Comparison of ENCODE assay signal across 30 cellular contexts in genomic region chr3:14772533-14773138, GRCh38. TPM values are rescaled to one million over a fixed set of nuclear protein-coding genes. Genes with fewer than 3 reads are reported as not detected.
A peak's percentile ranks its signal among the peaks of the same experiment; 100 is the strongest.
DNase-seq lines count a peak whose midpoint lies in the region; ATAC-seq, FAIRE-seq and TF ChIP-seq lines count a peak whose summit lies in the region.
"Had no signal": no experiment of that assay in that cellular context is flagged by ENCODE, and none has a peak within 500 bp of the region (broad histone marks: within the 10 kb centered on the region; RNA-seq: fewer than 3 reads in every experiment).

No MANE protein-coding gene starts in this region.

- no peak overlapping the region for H3K4me3 Mint-ChIP-seq in activated CD8-positive, alpha-beta T cell treated with anti-CD3 and anti-CD28 coated beads, Interleukin-2, amount 10 ng/mL, durations not matched to agents 7 days and 5 days
- no peak overlapping the region for H3K4me3 Mint-ChIP-seq in activated CD8-positive, alpha-beta T cell treated with anti-CD3 and anti-CD28 coated beads for 36 hours
- H3K4me3 Mint-ChIP-seq: CD4-positive, alpha-beta memory T cell; naive thymus-derived CD4-positive, alpha-beta T cell; T-helper 17 cell had no signal

- H3K9me3 ChIP-seq in OCI-LY1 (ENCODE audit: low read length): no peaks in the 10 kb centered on the region
- H3K9me3 ChIP-seq in testis: no peaks in the 10 kb centered on the region
- no peaks in the 10 kb centered on the region for H3K9me3 ChIP-seq in mucosa of descending colon
- H3K9me3 ChIP-seq: heart left ventricle, ovary, upper lobe of left lung had no signal

- H3K4me2 ChIP-seq in OCI-LY1 (ENCODE audit: low read length): no peak overlapping the region

- H3K4me1 Mint-ChIP-seq in activated CD8-positive, alpha-beta T cell treated with anti-CD3 and anti-CD28 coated beads, Interleukin-2, amount 10 ng/mL, durations not matched to agents 7 days and 5 days (ENCODE audit: low read depth): no peaks in the 10 kb centered on the region
- H3K4me1 Mint-ChIP-seq in activated CD8-positive, alpha-beta T cell treated with anti-CD3 and anti-CD28 coated beads for 36 hours (ENCODE audit: low read depth): no peaks in the 10 kb centered on the region
- H3K4me1 Mint-ChIP-seq: CD4-positive, alpha-beta memory T cell; T-helper 17 cell had no signal

- no peak overlapping the region for H3K9ac ChIP-seq in OCI-LY1 (ENCODE audit: low read length)
- H3K9ac ChIP-seq: GM23248 had no signal

- H3K9me3 Mint-ChIP-seq in activated CD8-positive, alpha-beta T cell treated with anti-CD3 and anti-CD28 coated beads, Interleukin-2, amount 10 ng/mL, durations not matched to agents 7 days and 5 days (ENCODE audit: insufficient read depth): no peaks in the 10 kb centered on the region
- no peaks in the 10 kb centered on the region for H3K9me3 Mint-ChIP-seq in activated CD8-positive, alpha-beta T cell treated with anti-CD3 and anti-CD28 coated beads for 36 hours
- H3K9me3 Mint-ChIP-seq: activated naive CD4-positive, alpha-beta T cell treated with anti-CD3 and anti-CD28 coated beads, Interleukin-2, amount 50 U/mL, for 72 hours had no signal

- H3K27ac ChIP-seq in OCI-LY1 (ENCODE audit: low read depth, low read length, poor library complexity, severe bottlenecking) (peak overlapping the region; percentile 62), testis (no peak overlapping the region)
- H3K27ac ChIP-seq: GM23248, heart left ventricle, ovary, upper lobe of left lung had no signal

- POLR2A ChIA-PET in activated CD8-positive, alpha-beta T cell treated with anti-CD3 and anti-CD28 coated beads, Interleukin-2, amount 10 ng/mL, durations not matched to agents 7 days and 5 days (lab: Charles Lee): no interaction called here
- POLR2A ChIA-PET in activated CD8-positive, alpha-beta T cell treated with anti-CD3 and anti-CD28 coated beads for 36 hours (lab: Charles Lee): no interaction called here

- H3K27ac Mint-ChIP-seq in activated CD8-positive, alpha-beta T cell treated with anti-CD3 and anti-CD28 coated beads, Interleukin-2, amount 10 ng/mL, durations not matched to agents 7 days and 5 days: no peak overlapping the region
- no peak overlapping the region for H3K27ac Mint-ChIP-seq in activated CD8-positive, alpha-beta T cell treated with anti-CD3 and anti-CD28 coated beads for 36 hours
- H3K27ac Mint-ChIP-seq: activated naive CD4-positive, alpha-beta T cell treated with anti-CD3 and anti-CD28 coated beads, Interleukin-2, amount 50 U/mL, for 72 hours; CD4-positive, alpha-beta memory T cell; naive thymus-derived CD4-positive, alpha-beta T cell; T-helper 17 cell had no signal

- H3K36me3 Mint-ChIP-seq in activated CD8-positive, alpha-beta T cell treated with anti-CD3 and anti-CD28 coated beads, Interleukin-2, amount 10 ng/mL, durations not matched to agents 7 days and 5 days (ENCODE audit: low read depth): no peaks in the 10 kb centered on the region
- H3K36me3 Mint-ChIP-seq in activated CD8-positive, alpha-beta T cell treated with anti-CD3 and anti-CD28 coated beads for 36 hours (ENCODE audit: low read depth): no peaks in the 10 kb centered on the region
- H3K36me3 Mint-ChIP-seq: activated naive CD4-positive, alpha-beta T cell treated with anti-CD3 and anti-CD28 coated beads, Interleukin-2, amount 50 U/mL, for 72 hours; CD4-positive, alpha-beta memory T cell; naive thymus-derived CD4-positive, alpha-beta T cell had no signal

- no peak overlapping the region for H2AFZ ChIP-seq in OCI-LY1 (ENCODE audit: low read length)
- H2AFZ ChIP-seq: GM23248 had no signal

- no peaks in the 10 kb centered on the region for H3K9me2 ChIP-seq in OCI-LY1 (ENCODE audit: low read depth, low read length)

- no peak for TF ChIP-seq POLR2A in testis (IDR thresholded peaks at IDR 0.05)

- no peaks in the 10 kb centered on the region for H3K27me3 Mint-ChIP-seq in activated CD8-positive, alpha-beta T cell treated with anti-CD3 and anti-CD28 coated beads, Interleukin-2, amount 10 ng/mL, durations not matched to agents 7 days and 5 days (ENCODE audit: low read depth)
- no peaks in the 10 kb centered on the region for H3K27me3 Mint-ChIP-seq in activated CD8-positive, alpha-beta T cell treated with anti-CD3 and anti-CD28 coated beads for 36 hours
- H3K27me3 Mint-ChIP-seq: naive thymus-derived CD4-positive, alpha-beta T cell had no signal

- H3K27me3 ChIP-seq in OCI-LY1 (ENCODE audit: insufficient read depth, low read length) (no peaks in the 10 kb centered on the region), testis (no peaks in the 10 kb centered on the region)
- H3K27me3 ChIP-seq: heart left ventricle, ovary, upper lobe of left lung had no signal

- H3K4me1 ChIP-seq in OCI-LY1 (ENCODE audit: insufficient read depth, low read length, severe bottlenecking) (peaks cover 67% of the 10 kb centered on the region), testis (no peaks in the 10 kb centered on the region), mucosa of descending colon (ENCODE audit: low read depth) (no peaks in the 10 kb centered on the region)
- H3K4me1 ChIP-seq: heart left ventricle, upper lobe of left lung had no signal

- no peak for ATAC-seq in activated CD8-positive, alpha-beta T cell treated with anti-CD3 and anti-CD28 coated beads, Interleukin-2, amount 10 ng/mL, durations not matched to agents 7 days and 5 days
- ATAC-seq in activated CD8-positive, alpha-beta T cell treated with anti-CD3 and anti-CD28 coated beads for 36 hours: no peak
- ATAC-seq in mucosa of descending colon: no peak
- ATAC-seq: activated naive CD4-positive, alpha-beta T cell treated with anti-CD3 and anti-CD28 coated beads, Interleukin-2, amount 50 U/mL, for 72 hours; esophagus mucosa; heart left ventricle; left colon; naive thymus-derived CD4-positive, alpha-beta T cell; SK-N-SH treated with all-trans-retinoic acid at 6 μM for 48 hours; T-helper 17 cell had no signal

- 87 to 93% methylated on average over 15 to 16 of the region's 16 CpGs for WGBS in testis, 2 donors

- intact Hi-C loops in activated CD8-positive, alpha-beta T cell treated with anti-CD3 and anti-CD28 coated beads for 36 hours (cut with micrococcal nuclease): no loop called here
- intact Hi-C loops in testis (cut with DNase I; ENCODE audit: low total_unique reads): no loop called here
- intact Hi-C loops in mucosa of descending colon (cut with DNase I, micrococcal nuclease): no loop called here

- no peaks in the 10 kb centered on the region for H3K79me2 ChIP-seq in OCI-LY1 (ENCODE audit: insufficient read depth, low read length)

- H3F3A ChIP-seq in OCI-LY1 (ENCODE audit: insufficient read depth, low read length): no peaks in the 10 kb centered on the region

- H3K4me3 ChIP-seq in OCI-LY1 (ENCODE audit: low read depth, low read length, poor library complexity, severe bottlenecking) (no peak overlapping the region), testis (no peak overlapping the region), mucosa of descending colon (no peak overlapping the region)
- H3K4me3 ChIP-seq: GM23248, heart left ventricle, ovary, upper lobe of left lung had no signal

- CTCF ChIA-PET in activated CD8-positive, alpha-beta T cell treated with anti-CD3 and anti-CD28 coated beads, Interleukin-2, amount 10 ng/mL, durations not matched to agents 7 days and 5 days (lab: Charles Lee): no interaction called here
- CTCF ChIA-PET in activated CD8-positive, alpha-beta T cell treated with anti-CD3 and anti-CD28 coated beads for 36 hours (lab: Charles Lee): interaction anchor here (1.2 kb wide), 1 partner anchor 9 kb away, joined by 3 read pairs; no protein-coding TSS in a partner anchor

- no peak for FAIRE-seq in RCC 7860 (lab: Jason Lieb, UNC)
- FAIRE-seq: bronchial epithelial cell, GM12891 had no signal

- no peaks in the 10 kb centered on the region for H4K20me1 ChIP-seq in OCI-LY1 (ENCODE audit: insufficient read depth, low read length)

- TF ChIP-seq CTCF in activated CD8-positive, alpha-beta T cell treated with anti-CD3 and anti-CD28 coated beads for 36 hours (IDR thresholded peaks at IDR 0.05): no peak
- TF ChIP-seq CTCF in OCI-LY1 (IDR thresholded peaks at IDR 0.05; ENCODE audit: low read length): no peak
- TF ChIP-seq CTCF in testis (IDR thresholded peaks at IDR 0.05): no peak
- TF ChIP-seq CTCF in mucosa of descending colon (IDR thresholded peaks at IDR 0.05): no peak

- H3K36me3 ChIP-seq in OCI-LY1 (ENCODE audit: insufficient read depth, low read length): no peaks in the 10 kb centered on the region
- no peaks in the 10 kb centered on the region for H3K36me3 ChIP-seq in testis (ENCODE audit: low read depth, missing control alignments)
- no peaks in the 10 kb centered on the region for H3K36me3 ChIP-seq in mucosa of descending colon (ENCODE audit: low read depth)
- H3K36me3 ChIP-seq: heart left ventricle, ovary, upper lobe of left lung had no signal

- peak; percentile 11 for DNase-seq in activated CD8-positive, alpha-beta T cell treated with anti-CD3 and anti-CD28 coated beads, Interleukin-2, amount 10 ng/mL, durations not matched to agents 7 days and 5 days
- DNase-seq in activated CD8-positive, alpha-beta T cell treated with anti-CD3 and anti-CD28 coated beads for 36 hours: no peak
- DNase-seq in iPS-NIHi7 (ENCODE audit: extremely low spot score): peak; percentile 8
- DNase-seq in testis: peak; percentile 2
- DNase-seq in NCI-H146 treated with DMSO at 0.1 percent for 48 hours (lab: John Stamatoyannopoulos, UW; ENCODE audit: unreplicated experiment): no peak
- DNase-seq in mucosa of descending colon: no peak
- DNase-seq in RCC 7860 (ENCODE audit: low spot score): no peak
- DNase-seq: activated CD4-positive, CD25-positive, alpha-beta regulatory T cell treated with anti-CD3 and anti-CD28 coated beads, Interleukin-2, amount 50 U/mL, for 72 hours; anterior cingulate cortex; CD4-positive, alpha-beta memory T cell; cortex of kidney; DMS 273 treated with DMSO at 0.1 percent for 48 hours; EL; foreskin fibroblast; GM23248; heart left ventricle; left colon; naive thymus-derived CD4-positive, alpha-beta T cell; NCI-H146; retina; T-helper 17 cell had no signal

RNA-seq across cellular contexts. Expression of gene FGD5, which starts 46.1 kb away (rescaled TPM):
- total RNA-seq in activated CD8-positive, alpha-beta T cell treated with anti-CD3 and anti-CD28 coated beads, Interleukin-2, amount 10 ng/mL, durations not matched to agents 7 days and 5 days: under 1 TPM; 0.31 to 0.32 TPM
- total RNA-seq in activated CD8-positive, alpha-beta T cell treated with anti-CD3 and anti-CD28 coated beads for 36 hours: not detected
- 10 to 100 TPM; 14.4 to 17.8 TPM for total RNA-seq in testis
- 15.6 TPM for polyA plus RNA-seq in testis (ENCODE audit: insufficient read depth, low read depth, low replicate concordance)
- total RNA-seq in mucosa of descending colon: 10 to 100 TPM in 1 of 3 donors, 1 to 10 TPM in 2; 6.1 to 15.1 (median 9.2) TPM
- total RNA-seq: A172; activated naive CD4-positive, alpha-beta T cell treated with anti-CD3 and anti-CD28 coated beads, Interleukin-2, amount 50 U/mL, for 72 hours; bronchial epithelial cell; GM23248; T-helper 17 cell had no signal
- polyA plus RNA-seq: CD4-positive, alpha-beta memory T cell; GM23248; naive thymus-derived CD4-positive, alpha-beta T cell had no signal

Comparison
In these comparisons a context has a peak if more than half of its experiments do, and no peak if none do; other contexts are left out.
1. DNase-seq: peak in activated CD8-positive, alpha-beta T cell treated with anti-CD3 and anti-CD28 coated beads, Interleukin-2, amount 10 ng/mL, durations not matched to agents 7 days and 5 days (single experiment), iPS-NIHi7 (single experiment) and testis (single experiment); none in activated CD8-positive, alpha-beta T cell treated with anti-CD3 and anti-CD28 coated beads for 36 hours (single experiment), NCI-H146 treated with DMSO at 0.1 percent for 48 hours (single experiment), mucosa of descending colon (0 of 3) and RCC 7860 (single experiment).
2. RNA of gene FGD5, which starts 46.1 kb away (total RNA-seq): 14.4 to 17.8 TPM in testis and 6.1 to 15.1 TPM in mucosa of descending colon; 0.31 to 0.32 TPM in activated CD8-positive, alpha-beta T cell treated with anti-CD3 and anti-CD28 coated beads, Interleukin-2, amount 10 ng/mL, durations not matched to agents 7 days and 5 days and not detected in activated CD8-positive, alpha-beta T cell treated with anti-CD3 and anti-CD28 coated beads for 36 hours; every median in the first group is over 4 times any median in the second.